ENCODE assay signal across 23 cellular contexts in the genomic region with DNA sequence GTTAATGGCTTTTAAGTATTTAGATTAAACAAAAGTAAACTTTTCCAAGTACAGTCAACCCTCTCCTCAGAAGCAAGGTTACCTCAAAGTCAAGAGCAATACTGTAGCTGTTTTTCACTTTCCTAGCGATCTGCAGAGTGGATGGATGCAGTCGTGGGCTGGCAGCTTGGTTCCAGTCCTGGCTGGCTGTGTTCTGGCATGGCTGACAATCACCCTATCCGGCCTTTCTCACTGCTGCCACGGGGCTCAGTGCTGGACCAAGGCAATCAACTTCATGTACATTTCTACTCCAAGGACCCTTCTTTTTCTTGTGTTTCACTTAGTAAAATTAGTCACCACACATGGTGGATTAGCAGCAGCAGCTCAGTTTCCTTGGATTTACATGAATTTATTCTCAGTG.
A peak's percentile ranks its signal among the peaks of the same experiment; 100 is the strongest.
DNase-seq lines count a peak whose midpoint lies in the region; ATAC-seq, FAIRE-seq and TF ChIP-seq lines count a peak whose summit lies in the region.
"Had no signal": no experiment of that assay in that cellular context is flagged by ENCODE, and none has a peak within 500 bp of the region (broad histone marks: within the 10 kb centered on the region; RNA-seq: fewer than 3 reads in every experiment).

No MANE protein-coding gene starts in this region.

- no peak overlapping the region for H3K4ac ChIP-seq in H1 (replicated peaks; ENCODE audit: insufficient read length, low read depth, low read length)

- H3K14ac ChIP-seq in H1 (ENCODE audit: insufficient read length) = no peak overlapping the region

- WGBS in SK-N-SH (ENCODE audit: low lambda C conversion rate) = 5% methylated on average over 4 of the region's 4 CpGs
- WGBS in H1 (ENCODE audit: extremely low coverage in 1 of 2, insufficient coverage in 1 of 2, insufficient read length in 1 of 2, insufficient replicate concordance in 2 of 2, low coverage in 1 of 2, low lambda C conversion rate in 2 of 2, missing lambda C conversion rate in 1 of 2), 2 experiments = 97% methylated on average over 4 of the region's 4 CpGs; no CpG with 5 or more reads in 1 of the 2 experiments

- H2AFZ ChIP-seq in SK-N-SH (ENCODE audit: low read depth) = peak overlapping the region; percentile 23; the same call in 1 of the 2 replicates
- peak overlapping the region; percentile 45; the same call in 1 of the 2 replicates for H2AFZ ChIP-seq in H1 (ENCODE audit: low read length)

- POLR2A ChIA-PET in SK-N-SH (lab: Yijun Ruan, JAX) (no interaction called here), H1 (lab: Charles Lee; ENCODE audit: partially characterized antibody) (no interaction called here)

- no peak overlapping the region for H3K56ac ChIP-seq in H1 (replicated peaks; ENCODE audit: insufficient read length, low read depth, low read length)

- TF ChIP-seq RAD21 in SK-N-SH (IDR thresholded peaks at IDR 0.05; ENCODE audit: low read length) (no peak), H1 (IDR thresholded peaks at IDR 0.05 in 1 of 2, conservative IDR thresholded peaks at IDR 0.05 in 1 of 2; ENCODE audit: low read depth in 2 of 2, low read length in 2 of 2) (no peak)

- H3K4me1 ChIP-seq in SK-N-SH (ENCODE audit: control insufficient read depth in 1 of 2, insufficient read depth in 2 of 2, low read depth in 1 of 2, low read length in 1 of 2) = peaks cover 0 to 16% of the 10 kb centered on the region in 2 experiments; a peak in 1 of 4 replicates
- H3K4me1 ChIP-seq in H1 (replicated peaks in 1 of 4; ENCODE audit: control insufficient read depth in 3 of 4, insufficient read depth in 4 of 4, low read length in 3 of 4) = no peaks in the 10 kb centered on the region
- H3K4me1 ChIP-seq in lower lobe of right lung = no peaks in the 10 kb centered on the region
- H3K4me1 ChIP-seq: BE2C, SJSA1 had no signal

- no peak overlapping the region for H4K5ac ChIP-seq in H1 (ENCODE audit: insufficient read length, low read depth, low read length)

- no peak overlapping the region for H4K8ac ChIP-seq in H1 (ENCODE audit: extremely low read depth, insufficient read depth, low read length)

- H2BK15ac ChIP-seq in H1 (ENCODE audit: low read length) = no peak overlapping the region

- H3K36me3 ChIP-seq in SK-N-SH (replicated peaks in 1 of 2; ENCODE audit: control insufficient read depth in 1 of 2, insufficient read depth in 2 of 2, low read length in 1 of 2) = no peaks in the 10 kb centered on the region
- H3K36me3 ChIP-seq in H1 (ENCODE audit: control insufficient read depth in 2 of 4, insufficient read depth in 4 of 4, low read length in 3 of 4) = no peaks in the 10 kb centered on the region
- no peaks in the 10 kb centered on the region for H3K36me3 ChIP-seq in lower lobe of right lung
- H3K36me3 ChIP-seq: BE2C, SJSA1 had no signal

- no peak for FAIRE-seq in H1 (lab: Jason Lieb, UNC)
- FAIRE-seq: H54 had no signal

- H3K9ac ChIP-seq in SK-N-SH = no peak overlapping the region
- H3K9ac ChIP-seq in H1 (replicated peaks in 1 of 4; ENCODE audit: extremely low read depth in 1 of 4, low read depth in 3 of 4, low read length in 3 of 4) = no peak overlapping the region

- H2BK12ac ChIP-seq in H1 (ENCODE audit: low read depth, low read length) = no peak overlapping the region

- H2BK5ac ChIP-seq in H1 (ENCODE audit: low read depth, low read length) = no peak overlapping the region

- H3K9me2 ChIP-seq in SK-N-SH = no peaks in the 10 kb centered on the region

- no peaks in the 10 kb centered on the region for H3K23me2 ChIP-seq in H1 (ENCODE audit: low read depth, low read length)

- no peaks in the 10 kb centered on the region for H3K9me3 ChIP-seq in SK-N-SH
- no peaks in the 10 kb centered on the region for H3K9me3 ChIP-seq in H1 (ENCODE audit: insufficient read depth in 2 of 2, low read depth in 1 of 2, low read length in 1 of 2)
- H3K9me3 ChIP-seq in lower lobe of right lung = no peaks in the 10 kb centered on the region
- H3K9me3 ChIP-seq: BE2C, Caco-2, SJSA1 had no signal

- ATAC-seq in SK-N-SH treated with all-trans-retinoic acid at 6 μM for 48 hours (no peak), HG02798 (IDR thresholded peaks at IDR 0.05; ENCODE audit: poor library complexity, unreplicated experiment) (no peak), lower lobe of right lung (no peak)
- ATAC-seq: Panc1 had no signal

- H2BK20ac ChIP-seq in H1 (ENCODE audit: low read length) = no peak overlapping the region

- H3K23ac ChIP-seq in H1 (ENCODE audit: insufficient read length) = no peak overlapping the region

- CTCF ChIA-PET in SK-N-SH (lab: Yijun Ruan, JAX) (no interaction called here), H1 (lab: Charles Lee; ENCODE audit: partially characterized antibody) (interaction anchor here (1.1 kb wide), 1 partner anchor 10 kb away, joined by 4 read pairs; no protein-coding TSS in a partner anchor)

- no peak for TF ChIP-seq POLR2A in H1 (IDR thresholded peaks at IDR 0.05; ENCODE audit: control extremely low read depth in 1 of 2, low read depth in 2 of 2, low read length in 2 of 2)

- H4K20me1 ChIP-seq in SK-N-SH (ENCODE audit: insufficient read depth) (no peaks in the 10 kb centered on the region), H1 (replicated peaks in 1 of 2; ENCODE audit: control insufficient read depth in 1 of 2, insufficient read depth in 2 of 2, low read length in 2 of 2) (no peaks in the 10 kb centered on the region)

- no peaks in the 10 kb centered on the region for H3K79me1 ChIP-seq in H1 (ENCODE audit: low read depth, low read length)

- no peak for TF ChIP-seq CTCF in SK-N-SH (IDR thresholded peaks at IDR 0.05)
- TF ChIP-seq CTCF in H1 (IDR thresholded peaks at IDR 0.05; ENCODE audit: control extremely low read depth in 1 of 3, insufficient read depth in 1 of 3, low read depth in 1 of 3, low read length in 3 of 3) = no peak
- no peak for TF ChIP-seq CTCF in lower lobe of right lung (IDR thresholded peaks at IDR 0.05)

- no peak overlapping the region; the same call in 1 of the 2 replicates for H3K18ac ChIP-seq in H1 (ENCODE audit: extremely low read depth, low read length)

- DNase-seq in SK-N-SH (no peak), H1 (ENCODE audit: low read depth in 1 of 2, low spot score in 2 of 2) (no peak), renal cortical epithelial cell (ENCODE audit: low read depth) (peak; percentile 3), cerebellum (ENCODE audit: low spot score) (no peak), NCI-H748 (lab: John Stamatoyannopoulos, UW; ENCODE audit: unreplicated experiment) (no peak), lower lobe of right lung (no peak)
- DNase-seq: 8988T; BE2C; Caco-2; CD4-positive, alpha-beta T cell; DMS53; EL; HFFc6; NCI-H1436; NCI-H1930; NCI-H226; NCI-H524 treated with DMSO at 0.1 percent for 48 hours had no signal

- H3K4me2 ChIP-seq in SK-N-SH = no peak overlapping the region
- no peak overlapping the region for H3K4me2 ChIP-seq in H1 (ENCODE audit: insufficient read depth in 1 of 2, low read depth in 2 of 2, low read length in 2 of 2)

- no peaks in the 10 kb centered on the region for H3K79me2 ChIP-seq in SK-N-SH (ENCODE audit: insufficient read depth)
- H3K79me2 ChIP-seq in H1 (ENCODE audit: control insufficient read depth in 1 of 2, insufficient read depth in 2 of 2, low read length in 2 of 2) = no peaks in the 10 kb centered on the region

- H2BK120ac ChIP-seq in H1 (replicated peaks; ENCODE audit: low read depth, low read length) = no peak overlapping the region

- H3K27me3 ChIP-seq in SK-N-SH (ENCODE audit: insufficient read depth) = no peaks in the 10 kb centered on the region
- no peaks in the 10 kb centered on the region for H3K27me3 ChIP-seq in H1 (replicated peaks in 1 of 4; ENCODE audit: control insufficient read depth in 3 of 4, extremely low read depth in 1 of 4, insufficient read depth in 3 of 4, low read length in 3 of 4)
- H3K27me3 ChIP-seq in lower lobe of right lung (ENCODE audit: low read depth) = no peaks in the 10 kb centered on the region
- H3K27me3 ChIP-seq: BE2C, SJSA1 had no signal

- intact Hi-C loops in lower lobe of right lung (cut with DNase I) = no loop called here

- H3K27ac ChIP-seq in SK-N-SH (ENCODE audit: low read depth in 2 of 2, low read length in 1 of 2) (peak overlapping the region in 1 of 2 experiments; percentile 74; a peak in 1 of 4 replicates), H1 (ENCODE audit: low read depth, low read length) (no peak overlapping the region), lower lobe of right lung (no peak overlapping the region)
- H3K27ac ChIP-seq: HL-60, SJSA1 had no signal

- H2AK5ac ChIP-seq in H1 (ENCODE audit: low read depth, low read length) = no peak overlapping the region

- H3K4me3 ChIP-seq in SK-N-SH (ENCODE audit: low read depth in 2 of 2, low read length in 1 of 2) (no peak overlapping the region), H1 (ENCODE audit: extremely low read depth in 1 of 4, insufficient read depth in 2 of 4, low read depth in 3 of 4, low read length in 4 of 4) (no peak overlapping the region), lower lobe of right lung (no peak overlapping the region)
- H3K4me3 ChIP-seq: SJSA1 had no signal

- peaks cover 11% of the 10 kb centered on the region for H3F3A ChIP-seq in SK-N-SH (replicated peaks; ENCODE audit: insufficient read depth)

- no peak overlapping the region for H4K91ac ChIP-seq in H1 (replicated peaks; ENCODE audit: insufficient read length, low read length)

- TF ChIP-seq EP300 in SK-N-SH (IDR thresholded peaks at IDR 0.05; ENCODE audit: borderline replicate concordance in 1 of 2, low read depth in 1 of 2, low read length in 1 of 2) = no peak
- no peak for TF ChIP-seq EP300 in H1 (IDR thresholded peaks at IDR 0.05; ENCODE audit: borderline replicate concordance in 1 of 2, low read depth in 2 of 2, low read length in 2 of 2)

TF ChIP-seq in SK-N-SH, 30 proteins besides CTCF, POLR2A, EP300 and RAD21 (continues in another document):
- TF ChIP-seq SIN3A (IDR thresholded peaks at IDR 0.05; ENCODE audit: borderline replicate concordance, low read depth, low read length) (no peak), MEF2A (IDR thresholded peaks at IDR 0.05; ENCODE audit: borderline replicate concordance, low read depth) (no peak), FOXM1 (IDR thresholded peaks at IDR 0.05; ENCODE audit: low read depth) (no peak), RCOR1 (IDR thresholded peaks at IDR 0.05; ENCODE audit: low read length) (no peak), POLR2AphosphoS5 (IDR thresholded peaks at IDR 0.05; ENCODE audit: low read depth, low read length) (no peak)

TF ChIP-seq in SK-N-SH treated with all-trans-retinoic acid at 6 μM for 48 hours, 23 proteins besides CTCF, POLR2A, EP300 and RAD21 (continues in another document):
- TF ChIP-seq SNAI2 (CRISPR knock-in tag; IDR thresholded peaks at IDR 0.05) (no peak), ZNF565 (CRISPR knock-in tag; conservative IDR thresholded peaks at IDR 0.05; ENCODE audit: low read depth) (no peak), ARNTL (CRISPR knock-in tag; IDR thresholded peaks at IDR 0.05; ENCODE audit: borderline replicate concordance, low read depth) (no peak), ZFP30 (CRISPR knock-in tag; IDR thresholded peaks at IDR 0.05) (no peak), TOX (CRISPR knock-in tag; IDR thresholded peaks at IDR 0.05; ENCODE audit: borderline replicate concordance) (no peak)

TF ChIP-seq in H1, 55 proteins besides CTCF, POLR2A, EP300 and RAD21 (continues in another document):
- no peak for TF ChIP-seq BACH1 (IDR thresholded peaks at IDR 0.05; ENCODE audit: low read length)
